In genomic region chr4:52823478-52824092, GRCh38 we compare ENCODE assay signal across 15 cellular contexts. TPM values are rescaled to one million over a fixed set of nuclear protein-coding genes. Genes with fewer than 3 reads are reported as not detected.
A peak's percentile ranks its signal among the peaks of the same experiment; 100 is the strongest.
DNase-seq lines count a peak whose midpoint lies in the region; ATAC-seq, FAIRE-seq and TF ChIP-seq lines count a peak whose summit lies in the region.
"Had no signal": no experiment of that assay in that cellular context is flagged by ENCODE, and none has a peak within 500 bp of the region (broad histone marks: within the 10 kb centered on the region; RNA-seq: fewer than 3 reads in every experiment).

No MANE protein-coding gene starts in this region.

- DNase-seq in HepG2 (ENCODE audit: low spot score), result no peak
- DNase-seq in right lobe of liver, result no peak
- DNase-seq in kidney epithelial cell (ENCODE audit: low read depth), result peak; percentile 70
- no peak for DNase-seq in left colon
- DNase-seq in COLO829 (ENCODE audit: low spot score), result no peak
- DNase-seq: brain microvascular endothelial cell, KG1, NCI-H2171, SIG-M5 had no signal

- intact Hi-C loops in HepG2 (cut with micrococcal nuclease; ENCODE audit: unreplicated experiment) (no loop called here), right lobe of liver (cut with DNase I) (no loop called here), left colon (cut with DNase I, micrococcal nuclease) (no loop called here)

- TF ChIP-seq CTCF in HepG2 (CRISPR knock-in tag; IDR thresholded peaks at IDR 0.05) (no peak), right lobe of liver (IDR thresholded peaks at IDR 0.05) (no peak), kidney epithelial cell (IDR thresholded peaks at IDR 0.05; ENCODE audit: insufficient read depth, low read length, poor library complexity, severe bottlenecking) (no peak)

- H3K36me3 Mint-ChIP-seq in activated naive CD8-positive, alpha-beta T cell, result no peaks in the 10 kb centered on the region

- no peak for FAIRE-seq in HepG2 (lab: Jason Lieb, UNC)
- FAIRE-seq: endothelial cell of umbilical vein, G401.6 had no signal

- no peak for TF ChIP-seq RAD21 in HepG2 (CRISPR knock-in tag; IDR thresholded peaks at IDR 0.05)

- H3K79me2 ChIP-seq in HepG2 (ENCODE audit: insufficient read depth, low read length), result no peaks in the 10 kb centered on the region

- H3K4me2 ChIP-seq in HepG2 (ENCODE audit: low read depth, low read length), result no peak overlapping the region

- POLR2A ChIA-PET in HepG2 (lab: Yijun Ruan, JAX), result no interaction called here

- H3K36me3 ChIP-seq in HepG2 (replicated peaks in 1 of 2; ENCODE audit: control insufficient read depth in 1 of 2, insufficient read depth in 2 of 2, low read length in 2 of 2), result no peaks in the 10 kb centered on the region
- H3K36me3 ChIP-seq in right lobe of liver, result no peaks in the 10 kb centered on the region
- no peaks in the 10 kb centered on the region for H3K36me3 ChIP-seq in kidney epithelial cell (ENCODE audit: control insufficient read depth, insufficient read depth, low read length)
- H3K36me3 ChIP-seq: brain microvascular endothelial cell, neutrophil had no signal

- BruUV-seq in HepG2 (replicated peaks; lab: Mats Ljungman, UMichigan), result no TSS peak

- no peak for TF ChIP-seq EP300 in HepG2 (IDR thresholded peaks at IDR 0.05; ENCODE audit: low read depth in 2 of 2, low read length in 2 of 2)
- TF ChIP-seq EP300 in HepG2 (CRISPR knock-in tag; IDR thresholded peaks at IDR 0.05; ENCODE audit: borderline replicate concordance), result no peak

- H3K9ac ChIP-seq in HepG2 (ENCODE audit: insufficient read depth, low read depth, low read length), result no peak overlapping the region

- H3K9me3 ChIP-seq in HepG2 (ENCODE audit: low read length), result no peaks in the 10 kb centered on the region
- no peaks in the 10 kb centered on the region for H3K9me3 ChIP-seq in right lobe of liver
- H3K9me3 ChIP-seq: neutrophil had no signal

- peaks cover 34% of the 10 kb centered on the region for H3K4me1 Mint-ChIP-seq in activated naive CD8-positive, alpha-beta T cell (ENCODE audit: low read depth)

- WGBS in HepG2 (ENCODE audit: low lambda C conversion rate), result 43% methylated on average over 1 of the region's 2 CpGs
- WGBS in right lobe of liver (ENCODE audit: insufficient coverage, low coverage, low lambda C conversion rate, missing lambda C conversion rate), result 63% methylated on average over 2 of the region's 2 CpGs

- H3K4me1 ChIP-seq in HepG2 (ENCODE audit: insufficient read depth, low read length), result peaks cover 19% of the 10 kb centered on the region
- no peaks in the 10 kb centered on the region for H3K4me1 ChIP-seq in right lobe of liver

- H3K4me3 Mint-ChIP-seq in activated naive CD8-positive, alpha-beta T cell, result no peak overlapping the region

- CTCF ChIA-PET in HepG2 (lab: Yijun Ruan, JAX; ENCODE audit: low intra/inter-chr PET ratio, low total read pairs), result no interaction called here

- H3K4me3 ChIP-seq in HepG2 (replicated peaks in 1 of 3; ENCODE audit: insufficient read depth in 1 of 3, low read depth in 2 of 3, low read length in 3 of 3), result no peak overlapping the region
- H3K4me3 ChIP-seq in right lobe of liver, result no peak overlapping the region
- no peak overlapping the region for H3K4me3 ChIP-seq in kidney epithelial cell (ENCODE audit: low read depth, low read length)

- no peak overlapping the region for H2AFZ ChIP-seq in HepG2 (ENCODE audit: low read length)

- ATAC-seq in HepG2 (no peak), right lobe of liver (no peak), GM19452 (IDR thresholded peaks at IDR 0.05; ENCODE audit: unreplicated experiment) (no peak), HG02870 (IDR thresholded peaks at IDR 0.05; ENCODE audit: unreplicated experiment) (no peak), left colon (no peak)

- in situ Hi-C loops in HepG2 (cut with HindIII; ENCODE audit: extremely low pct_ligation_motif_present, low pct_unique_long_range_greater_than_20kb), result no loop called here

- H3K27ac ChIP-seq in HepG2 (ENCODE audit: extremely low read length, insufficient read depth, low read length) (no peak overlapping the region), right lobe of liver (no peak overlapping the region)
- H3K27ac ChIP-seq: brain microvascular endothelial cell, neutrophil had no signal

- H3K9me3 Mint-ChIP-seq in activated naive CD8-positive, alpha-beta T cell (ENCODE audit: low read depth), result no peaks in the 10 kb centered on the region

- H3K27me3 ChIP-seq in HepG2 (ENCODE audit: control insufficient read depth in 1 of 2, insufficient read depth in 2 of 2, low read length in 2 of 2) (no peaks in the 10 kb centered on the region), right lobe of liver (no peaks in the 10 kb centered on the region), kidney epithelial cell (ENCODE audit: control insufficient read depth, insufficient read depth, low read length) (no peaks in the 10 kb centered on the region)
- H3K27me3 ChIP-seq: brain microvascular endothelial cell, neutrophil had no signal

- peak overlapping the region; percentile 68 for H3K27ac Mint-ChIP-seq in activated naive CD8-positive, alpha-beta T cell

- no peaks in the 10 kb centered on the region for H3K27me3 Mint-ChIP-seq in activated naive CD8-positive, alpha-beta T cell

- H4K20me1 ChIP-seq in HepG2 (ENCODE audit: insufficient read depth, low read length), result no peaks in the 10 kb centered on the region

- no peak for TF ChIP-seq POLR2A in HepG2 (IDR thresholded peaks at IDR 0.05; ENCODE audit: insufficient read depth in 1 of 2, low read depth in 2 of 2, low read length in 2 of 2)
- TF ChIP-seq POLR2A in right lobe of liver (IDR thresholded peaks at IDR 0.05), result no peak

TF ChIP-seq in HepG2, 621 proteins besides CTCF, POLR2A, EP300 and RAD21:
- TF ChIP-seq ZNF12 (CRISPR knock-in tag; IDR thresholded peaks at IDR 0.05) (peak; percentile 61; the same call in 1 of the 2 replicates), ZNF143 (CRISPR knock-in tag; IDR thresholded peaks at IDR 0.05) (no peak)

RNA-seq across cellular contexts. Expression of gene RASL11B, which starts 38.5 kb away (rescaled TPM):
- total RNA-seq in HepG2 (2016; rRNA removed; fragmentation: Illumina TruSeq; extraction: Trizol) (0.07 TPM in 1 of 2 replicates, not detected in the other), right lobe of liver (1 to 10 TPM in 1 of 6 experiments, under 1 TPM in 5; 0.26 to 1.3 (median 0.37) TPM), kidney epithelial cell (0.67 and 2.1 TPM in 2 replicates), left colon (under 1 TPM in 1 of 2 donors, not detected in 1; 0.17 TPM)
- total RNA-seq in HepG2 (2016; cell fraction: cytosol; rRNA removed; fragmentation: Illumina TruSeq; extraction: Trizol; ENCODE audit: low read depth), result not detected in 2 replicates
- not detected in 2 replicates for total RNA-seq in HepG2 (2016; cell fraction: insoluble cytoplasmic fraction; rRNA removed; fragmentation: Illumina TruSeq; extraction: Trizol)
- total RNA-seq in HepG2 (2016; cell fraction: membrane; rRNA removed; fragmentation: Illumina TruSeq; extraction: Trizol), result not detected in 2 replicates
- total RNA-seq in HepG2 (2016; cell fraction: nucleus; rRNA removed; fragmentation: Illumina TruSeq; extraction: Trizol), result not detected in 2 replicates
- 0.12 and 0.20 TPM in 2 replicates for polyA plus RNA-seq in HepG2 (2011; rRNA removed)
- 0.03 and 0.08 TPM in 2 replicates for polyA plus RNA-seq in HepG2 (2011; cell fraction: cytosol; rRNA removed)
- 0.07 TPM in 1 of 2 replicates, not detected in the other for polyA plus RNA-seq in HepG2 (2011; cell fraction: nucleus; rRNA removed)
- polyA plus RNA-seq in HepG2 (2012), result not detected in 2 replicates
- polyA plus RNA-seq in HepG2 (2016; cell fraction: cytosol; fragmentation: Illumina TruSeq; extraction: Trizol; ENCODE audit: low read depth), result not detected in 2 replicates
- polyA plus RNA-seq in HepG2 (2016; cell fraction: insoluble cytoplasmic fraction; fragmentation: Illumina TruSeq; extraction: Trizol; ENCODE audit: low read depth), result 0.19 TPM in 1 of 2 replicates, not detected in the other
- not detected in 2 replicates for polyA plus RNA-seq in HepG2 (2016; cell fraction: membrane; fragmentation: Illumina TruSeq; extraction: Trizol; ENCODE audit: low read depth)
- polyA plus RNA-seq in HepG2 (2016; cell fraction: nucleus; fragmentation: Illumina TruSeq; extraction: Trizol; ENCODE audit: insufficient read depth, low read depth), result not detected in 2 replicates
- not detected in 2 replicates for polyA minus RNA-seq in HepG2 (2011; rRNA and poly(A)+ RNA removed; ENCODE audit: low replicate concordance)
- polyA minus RNA-seq in HepG2 (2011; cell fraction: cytosol; rRNA and poly(A)+ RNA removed), result not detected in 2 replicates
- polyA minus RNA-seq in HepG2 (2011; cell fraction: nucleus; rRNA and poly(A)+ RNA removed), result not detected in 2 replicates
- total RNA-seq: endothelial cell of umbilical vein had no signal
